In genomic region chr21:33403786-33404571, GRCh38 we compare ENCODE assay signal across 8 cellular contexts. TPM values are rescaled to one million over a fixed set of nuclear protein-coding genes. Genes with fewer than 3 reads are reported as not detected.
DNase-seq lines count a peak whose midpoint lies in the region; ATAC-seq and TF ChIP-seq lines count a peak whose summit lies in the region.

No MANE protein-coding gene starts in this region.

- peak overlapping the region; percentile 73 for H3K27ac ChIP-seq in CD8-positive, alpha-beta memory T cell (ENCODE audit: low read depth, low read length)
- H3K27ac ChIP-seq in suprapubic skin = peak overlapping the region; percentile 99

- H3K27ac Mint-ChIP-seq in CD8-positive, alpha-beta memory T cell = peak overlapping the region in 4 of 8 donors; percentile 35 to 90 (median 71)
- H3K27ac Mint-ChIP-seq in activated CD4-positive, alpha-beta memory T cell treated with anti-CD3 and anti-CD28 coated beads, Interleukin-2, amount 10 ng/mL, durations not matched to agents 7 days and 5 days = no peak overlapping the region
- H3K27ac Mint-ChIP-seq in mesothelial cell of epicardium = peak overlapping the region; percentile 98

- DNase-seq in CD8-positive, alpha-beta memory T cell = peak in 1 of 5 donors; percentile 55
- DNase-seq in NCI-H2029 (lab: John Stamatoyannopoulos, UW) (peak; percentile 77), epithelial cell of esophagus (ENCODE audit: low read depth) (peak; percentile 38), mesothelial cell of epicardium (ENCODE audit: low spot score in 2 of 2, unreplicated experiment in 2 of 2) (peak; percentile 30 to 74), suprapubic skin (ENCODE audit: low spot score in 2 of 2) (peak; percentile 84 to 89)
- DNase-seq in activated CD4-positive, alpha-beta memory T cell treated with anti-CD3 and anti-CD28 coated beads, Interleukin-2, amount 10 ng/mL, durations not matched to agents 7 days and 5 days = no peak

- TF ChIP-seq POLR2A in suprapubic skin (IDR thresholded peaks at IDR 0.05) = peak in 1 of 2 donors; percentile 35

- peak overlapping the region; percentile 69 to 92 (median 86) for H3K4me3 Mint-ChIP-seq in CD8-positive, alpha-beta memory T cell
- peak overlapping the region; percentile 73 for H3K4me3 Mint-ChIP-seq in activated CD4-positive, alpha-beta memory T cell treated with anti-CD3 and anti-CD28 coated beads, Interleukin-2, amount 10 ng/mL, durations not matched to agents 7 days and 5 days
- H3K4me3 Mint-ChIP-seq in mesothelial cell of epicardium = peak overlapping the region; percentile 96

- H3K36me3 ChIP-seq in CD8-positive, alpha-beta memory T cell (ENCODE audit: insufficient read depth, low read length) = no peaks in the 10 kb centered on the region
- H3K36me3 ChIP-seq in suprapubic skin = no peaks in the 10 kb centered on the region

- 7% methylated on average over 14 of the region's 47 CpGs for WGBS in suprapubic skin

- peaks cover 0 to 2% (median 0%) of the 10 kb centered on the region in 5 donors for H3K9me3 Mint-ChIP-seq in CD8-positive, alpha-beta memory T cell
- no peaks in the 10 kb centered on the region for H3K9me3 Mint-ChIP-seq in activated CD4-positive, alpha-beta memory T cell treated with anti-CD3 and anti-CD28 coated beads, Interleukin-2, amount 10 ng/mL, durations not matched to agents 7 days and 5 days
- no peaks in the 10 kb centered on the region for H3K9me3 Mint-ChIP-seq in mesothelial cell of epicardium

- TF ChIP-seq CTCF in epithelial cell of esophagus (IDR thresholded peaks at IDR 0.05; ENCODE audit: insufficient read depth, low read depth, low read length, missing control alignments) (no peak), mesothelial cell of epicardium (IDR thresholded peaks at IDR 0.05; ENCODE audit: unreplicated experiment) (no peak), suprapubic skin (IDR thresholded peaks at IDR 0.05) (no peak)

- ATAC-seq in GM21423 (IDR thresholded peaks at IDR 0.05; ENCODE audit: unreplicated experiment) (peak; percentile 38), HG03469 (IDR thresholded peaks at IDR 0.05; ENCODE audit: unreplicated experiment) (no peak)

- POLR2A ChIA-PET in CD8-positive, alpha-beta memory T cell (lab: Charles Lee) = interaction anchor here (0.6 to 2.1 kb wide), 2 partner anchors 19 to 42 kb away, joined by 6 to 7 read pairs; no protein-coding TSS in a partner anchor
- POLR2A ChIA-PET in activated CD4-positive, alpha-beta memory T cell treated with anti-CD3 and anti-CD28 coated beads, Interleukin-2, amount 10 ng/mL, durations not matched to agents 7 days and 5 days (lab: Charles Lee) = interaction anchor here (1.8 kb wide), 1 partner anchor 24 kb away, joined by 4 read pairs; no protein-coding TSS in a partner anchor

- H3K36me3 Mint-ChIP-seq in CD8-positive, alpha-beta memory T cell = peaks cover 0 to 3% (median 0%) of the 10 kb centered on the region in 3 donors
- H3K36me3 Mint-ChIP-seq in activated CD4-positive, alpha-beta memory T cell treated with anti-CD3 and anti-CD28 coated beads, Interleukin-2, amount 10 ng/mL, durations not matched to agents 7 days and 5 days (ENCODE audit: low read depth) = no peaks in the 10 kb centered on the region
- H3K36me3 Mint-ChIP-seq in mesothelial cell of epicardium = peaks cover 3% of the 10 kb centered on the region

- peaks cover 19 to 47% (median 31%) of the 10 kb centered on the region in 3 donors for H3K4me1 Mint-ChIP-seq in CD8-positive, alpha-beta memory T cell
- peaks cover 16% of the 10 kb centered on the region for H3K4me1 Mint-ChIP-seq in activated CD4-positive, alpha-beta memory T cell treated with anti-CD3 and anti-CD28 coated beads, Interleukin-2, amount 10 ng/mL, durations not matched to agents 7 days and 5 days
- H3K4me1 Mint-ChIP-seq in mesothelial cell of epicardium = peaks cover 21% of the 10 kb centered on the region

- H3K27me3 Mint-ChIP-seq in CD8-positive, alpha-beta memory T cell = peaks cover 24 to 31% of the 10 kb centered on the region in 2 donors
- peaks cover 55% of the 10 kb centered on the region for H3K27me3 Mint-ChIP-seq in activated CD4-positive, alpha-beta memory T cell treated with anti-CD3 and anti-CD28 coated beads, Interleukin-2, amount 10 ng/mL, durations not matched to agents 7 days and 5 days
- no peaks in the 10 kb centered on the region for H3K27me3 Mint-ChIP-seq in mesothelial cell of epicardium (ENCODE audit: low read depth)

- H3K4me1 ChIP-seq in CD8-positive, alpha-beta memory T cell (ENCODE audit: insufficient read depth, low read length) = peaks cover 29% of the 10 kb centered on the region
- H3K4me1 ChIP-seq in suprapubic skin = peaks cover 54% of the 10 kb centered on the region

- no peaks in the 10 kb centered on the region for H3K9me3 ChIP-seq in CD8-positive, alpha-beta memory T cell (ENCODE audit: low read length)
- no peaks in the 10 kb centered on the region for H3K9me3 ChIP-seq in suprapubic skin

- CTCF ChIA-PET in CD8-positive, alpha-beta memory T cell (lab: Charles Lee) = interaction anchor here (1.5 to 1.7 kb wide), 2 partner anchors 16 to 43 kb away, joined by 3 to 6 read pairs; no protein-coding TSS in a partner anchor
- CTCF ChIA-PET in activated CD4-positive, alpha-beta memory T cell treated with anti-CD3 and anti-CD28 coated beads, Interleukin-2, amount 10 ng/mL, durations not matched to agents 7 days and 5 days (lab: Charles Lee) = interaction anchor here (1.4 kb wide), 1 partner anchor 43 kb away, joined by 5 read pairs; no protein-coding TSS in a partner anchor

- peak overlapping the region; percentile 61 for H3K4me3 ChIP-seq in CD8-positive, alpha-beta memory T cell (ENCODE audit: low read length)
- peak overlapping the region; percentile 77 for H3K4me3 ChIP-seq in epithelial cell of esophagus (ENCODE audit: low read length)
- peak overlapping the region; percentile 96 for H3K4me3 ChIP-seq in suprapubic skin

- H3K27me3 ChIP-seq in CD8-positive, alpha-beta memory T cell (ENCODE audit: insufficient read depth, low read length, poor library complexity, severe bottlenecking) = no peaks in the 10 kb centered on the region
- H3K27me3 ChIP-seq in suprapubic skin = no peaks in the 10 kb centered on the region

- TF ChIP-seq EP300 in suprapubic skin (IDR thresholded peaks at IDR 0.05) = no peak

RNA-seq across cellular contexts. Expression of gene IFNGR2, which starts 0.8 kb away (rescaled TPM):
- 1 to 10 TPM; 2.3 to 3.1 TPM for total RNA-seq in CD8-positive, alpha-beta memory T cell
- 3.1 TPM for polyA plus RNA-seq in CD8-positive, alpha-beta memory T cell
- total RNA-seq in activated CD4-positive, alpha-beta memory T cell treated with anti-CD3 and anti-CD28 coated beads, Interleukin-2, amount 10 ng/mL, durations not matched to agents 7 days and 5 days = 1 to 10 TPM; 4.6 to 4.7 TPM
- total RNA-seq in mesothelial cell of epicardium (57.9 to 63.4 TPM (median 59.6 TPM) in 3 replicates), suprapubic skin (10 to 100 TPM; 47.0 to 75.5 (median 61.0) TPM)

Comparison
In these comparisons a context has a peak if more than half of its experiments do, and no peak if none do; other contexts are left out.
1. RNA of gene IFNGR2, which starts 0.8 kb away (total RNA-seq): 47.0 to 75.5 TPM in suprapubic skin and 57.9 to 63.4 TPM in mesothelial cell of epicardium; 4.6 to 4.7 TPM in activated CD4-positive, alpha-beta memory T cell treated with anti-CD3 and anti-CD28 coated beads, Interleukin-2, amount 10 ng/mL, durations not matched to agents 7 days and 5 days and 2.3 to 3.1 TPM in CD8-positive, alpha-beta memory T cell; every median in the first group is over 4 times any median in the second.
2. Peak in every context shown above with its lines, with median percentiles within 50 percentile points of each other: H3K4me3 ChIP-seq and H3K4me3 Mint-ChIP-seq.